In the genomic region with DNA sequence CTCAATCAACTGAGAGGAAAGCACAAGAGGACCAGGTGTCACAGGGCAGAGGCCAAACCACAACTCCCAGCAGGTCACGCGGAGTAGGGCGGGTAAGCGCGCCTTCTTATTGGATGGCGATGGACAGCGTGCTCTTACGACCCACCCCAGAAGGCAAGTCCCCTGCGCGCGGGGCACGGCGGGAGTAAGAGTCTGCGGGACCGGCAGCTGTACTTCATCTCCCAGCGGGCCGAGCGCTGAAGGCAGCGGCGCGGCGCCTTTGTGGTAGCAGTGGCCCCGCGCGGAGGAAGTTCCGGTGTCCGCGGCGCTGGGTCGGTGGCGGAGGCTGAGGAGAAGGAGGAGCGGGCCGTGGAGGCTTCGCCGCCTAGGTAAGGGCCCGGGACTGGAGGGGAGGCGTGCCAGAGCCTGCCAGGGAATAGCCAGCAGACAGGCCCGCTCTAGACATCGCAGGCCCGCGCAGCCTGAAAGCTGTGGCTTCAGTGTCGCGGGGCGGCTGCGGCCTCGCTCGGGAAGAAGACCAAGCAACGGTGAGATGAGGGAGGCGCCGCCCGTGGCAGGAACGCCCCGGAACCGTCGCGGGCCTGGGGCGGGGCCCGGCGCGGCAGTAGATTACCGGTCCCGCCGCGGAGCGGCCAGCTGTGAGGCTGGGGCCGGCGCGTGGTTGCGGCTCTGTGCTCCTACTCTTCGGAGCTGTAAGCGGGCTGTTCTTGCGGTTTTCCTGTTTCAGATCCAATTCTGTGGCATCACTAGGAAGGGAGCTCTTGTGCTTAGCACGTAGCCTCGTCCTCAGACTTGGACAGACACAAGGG, we compare ENCODE assay signal across 1 cellular context.
TF ChIP-seq lines count a peak whose summit lies in the region.

A gene with protein sequence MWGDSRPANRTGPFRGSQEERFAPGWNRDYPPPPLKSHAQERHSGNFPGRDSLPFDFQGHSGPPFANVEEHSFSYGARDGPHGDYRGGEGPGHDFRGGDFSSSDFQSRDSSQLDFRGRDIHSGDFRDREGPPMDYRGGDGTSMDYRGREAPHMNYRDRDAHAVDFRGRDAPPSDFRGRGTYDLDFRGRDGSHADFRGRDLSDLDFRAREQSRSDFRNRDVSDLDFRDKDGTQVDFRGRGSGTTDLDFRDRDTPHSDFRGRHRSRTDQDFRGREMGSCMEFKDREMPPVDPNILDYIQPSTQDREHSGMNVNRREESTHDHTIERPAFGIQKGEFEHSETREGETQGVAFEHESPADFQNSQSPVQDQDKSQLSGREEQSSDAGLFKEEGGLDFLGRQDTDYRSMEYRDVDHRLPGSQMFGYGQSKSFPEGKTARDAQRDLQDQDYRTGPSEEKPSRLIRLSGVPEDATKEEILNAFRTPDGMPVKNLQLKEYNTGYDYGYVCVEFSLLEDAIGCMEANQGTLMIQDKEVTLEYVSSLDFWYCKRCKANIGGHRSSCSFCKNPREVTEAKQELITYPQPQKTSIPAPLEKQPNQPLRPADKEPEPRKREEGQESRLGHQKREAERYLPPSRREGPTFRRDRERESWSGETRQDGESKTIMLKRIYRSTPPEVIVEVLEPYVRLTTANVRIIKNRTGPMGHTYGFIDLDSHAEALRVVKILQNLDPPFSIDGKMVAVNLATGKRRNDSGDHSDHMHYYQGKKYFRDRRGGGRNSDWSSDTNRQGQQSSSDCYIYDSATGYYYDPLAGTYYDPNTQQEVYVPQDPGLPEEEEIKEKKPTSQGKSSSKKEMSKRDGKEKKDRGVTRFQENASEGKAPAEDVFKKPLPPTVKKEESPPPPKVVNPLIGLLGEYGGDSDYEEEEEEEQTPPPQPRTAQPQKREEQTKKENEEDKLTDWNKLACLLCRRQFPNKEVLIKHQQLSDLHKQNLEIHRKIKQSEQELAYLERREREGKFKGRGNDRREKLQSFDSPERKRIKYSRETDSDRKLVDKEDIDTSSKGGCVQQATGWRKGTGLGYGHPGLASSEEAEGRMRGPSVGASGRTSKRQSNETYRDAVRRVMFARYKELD (plus strand): TSS at position 293 of the 809 bp plus-strand sequence. CDS start 22,492 bp downstream, outside the sequence.

TF ChIP-seq in HepG2, 621 proteins besides CTCF, POLR2A, EP300 and RAD21 (continued from another document and continues in another):
- TF ChIP-seq, protein P1, sequence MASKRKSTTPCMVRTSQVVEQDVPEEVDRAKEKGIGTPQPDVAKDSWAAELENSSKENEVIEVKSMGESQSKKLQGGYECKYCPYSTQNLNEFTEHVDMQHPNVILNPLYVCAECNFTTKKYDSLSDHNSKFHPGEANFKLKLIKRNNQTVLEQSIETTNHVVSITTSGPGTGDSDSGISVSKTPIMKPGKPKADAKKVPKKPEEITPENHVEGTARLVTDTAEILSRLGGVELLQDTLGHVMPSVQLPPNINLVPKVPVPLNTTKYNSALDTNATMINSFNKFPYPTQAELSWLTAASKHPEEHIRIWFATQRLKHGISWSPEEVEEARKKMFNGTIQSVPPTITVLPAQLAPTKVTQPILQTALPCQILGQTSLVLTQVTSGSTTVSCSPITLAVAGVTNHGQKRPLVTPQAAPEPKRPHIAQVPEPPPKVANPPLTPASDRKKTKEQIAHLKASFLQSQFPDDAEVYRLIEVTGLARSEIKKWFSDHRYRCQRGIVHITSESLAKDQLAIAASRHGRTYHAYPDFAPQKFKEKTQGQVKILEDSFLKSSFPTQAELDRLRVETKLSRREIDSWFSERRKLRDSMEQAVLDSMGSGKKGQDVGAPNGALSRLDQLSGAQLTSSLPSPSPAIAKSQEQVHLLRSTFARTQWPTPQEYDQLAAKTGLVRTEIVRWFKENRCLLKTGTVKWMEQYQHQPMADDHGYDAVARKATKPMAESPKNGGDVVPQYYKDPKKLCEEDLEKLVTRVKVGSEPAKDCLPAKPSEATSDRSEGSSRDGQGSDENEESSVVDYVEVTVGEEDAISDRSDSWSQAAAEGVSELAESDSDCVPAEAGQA (IDR thresholded peaks at IDR 0.05; ENCODE audit: low read depth): peak; percentile 69; the same call in 1 of the 2 replicates
- TF ChIP-seq, protein P1 (CRISPR knock-in tag; IDR thresholded peaks at IDR 0.05; ENCODE audit: borderline replicate concordance): 0 out of 2 replicates have a peak, but pooled peaks have one; percentile 80
- TF ChIP-seq ZNF260 (CRISPR knock-in tag; IDR thresholded peaks at IDR 0.05; ENCODE audit: borderline replicate concordance, low read depth) (no peak), TGIF2 (CRISPR knock-in tag; IDR thresholded peaks at IDR 0.05) (peak; percentile 37; the same call in 1 of the 2 replicates), MZF1 (CRISPR knock-in tag; IDR thresholded peaks at IDR 0.05; ENCODE audit: borderline replicate concordance) (no peak), GABPB1 (CRISPR knock-in tag; IDR thresholded peaks at IDR 0.05) (peak; percentile 97), ZNF703 (CRISPR knock-in tag; IDR thresholded peaks at IDR 0.05; ENCODE audit: borderline replicate concordance) (no peak; the same call in 1 of the 2 replicates), MEIS2 (CRISPR knock-in tag; IDR thresholded peaks at IDR 0.05) (no peak; the same call in 1 of the 2 replicates), CBX1 (IDR thresholded peaks at IDR 0.05; ENCODE audit: low read depth) (no peak), HDAC1 (CRISPR knock-in tag; IDR thresholded peaks at IDR 0.05) (peak; percentile 92), ARNT2 (CRISPR knock-in tag; IDR thresholded peaks at IDR 0.05; ENCODE audit: low read depth) (peak; percentile 82), TEAD2 (CRISPR knock-in tag; IDR thresholded peaks at IDR 0.05) (0 out of 2 replicates have a peak, but pooled peaks have one; percentile 24), IKZF1 (IDR thresholded peaks at IDR 0.05) (no peak), ARID2 (CRISPR knock-in tag; IDR thresholded peaks at IDR 0.05; ENCODE audit: borderline replicate concordance) (no peak), POLR2AphosphoS2 (IDR thresholded peaks at IDR 0.05; ENCODE audit: low read depth, low read length) (no peak), MAF1 (CRISPR knock-in tag; IDR thresholded peaks at IDR 0.05; ENCODE audit: borderline replicate concordance) (peak; percentile 88; the same call in 1 of the 2 replicates), FOSL1 (CRISPR knock-in tag; IDR thresholded peaks at IDR 0.05; ENCODE audit: borderline replicate concordance) (no peak; the same call in 1 of the 2 replicates), ZNF468 (CRISPR knock-in tag; IDR thresholded peaks at IDR 0.05) (0 out of 2 replicates have a peak, but pooled peaks have one; percentile 30), MTF2 (CRISPR knock-in tag; IDR thresholded peaks at IDR 0.05; ENCODE audit: borderline replicate concordance) (peak; percentile 81; the same call in 1 of the 2 replicates), HDAC2 (CRISPR knock-in tag; IDR thresholded peaks at IDR 0.05) (peak; percentile 55), KMT2A (CRISPR knock-in tag; IDR thresholded peaks at IDR 0.05) (peak; percentile 82), ZNF563 (CRISPR knock-in tag; IDR thresholded peaks at IDR 0.05) (peak; percentile 85; the same call in 1 of the 2 replicates), ZNF883 (CRISPR knock-in tag; IDR thresholded peaks at IDR 0.05; ENCODE audit: not compliant biosample characterization) (peak; percentile 3), ZNF382 (CRISPR knock-in tag; IDR thresholded peaks at IDR 0.05; ENCODE audit: borderline replicate concordance) (no peak), FIP1L1 (IDR thresholded peaks at IDR 0.05; ENCODE audit: borderline replicate concordance, insufficient read depth, low read depth, low read length) (no peak)
- TF ChIP-seq, protein P2, sequence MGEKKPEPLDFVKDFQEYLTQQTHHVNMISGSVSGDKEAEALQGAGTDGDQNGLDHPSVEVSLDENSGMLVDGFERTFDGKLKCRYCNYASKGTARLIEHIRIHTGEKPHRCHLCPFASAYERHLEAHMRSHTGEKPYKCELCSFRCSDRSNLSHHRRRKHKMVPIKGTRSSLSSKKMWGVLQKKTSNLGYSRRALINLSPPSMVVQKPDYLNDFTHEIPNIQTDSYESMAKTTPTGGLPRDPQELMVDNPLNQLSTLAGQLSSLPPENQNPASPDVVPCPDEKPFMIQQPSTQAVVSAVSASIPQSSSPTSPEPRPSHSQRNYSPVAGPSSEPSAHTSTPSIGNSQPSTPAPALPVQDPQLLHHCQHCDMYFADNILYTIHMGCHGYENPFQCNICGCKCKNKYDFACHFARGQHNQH (CRISPR knock-in tag; IDR thresholded peaks at IDR 0.05): peak; percentile 86
- TF ChIP-seq, protein P3, sequence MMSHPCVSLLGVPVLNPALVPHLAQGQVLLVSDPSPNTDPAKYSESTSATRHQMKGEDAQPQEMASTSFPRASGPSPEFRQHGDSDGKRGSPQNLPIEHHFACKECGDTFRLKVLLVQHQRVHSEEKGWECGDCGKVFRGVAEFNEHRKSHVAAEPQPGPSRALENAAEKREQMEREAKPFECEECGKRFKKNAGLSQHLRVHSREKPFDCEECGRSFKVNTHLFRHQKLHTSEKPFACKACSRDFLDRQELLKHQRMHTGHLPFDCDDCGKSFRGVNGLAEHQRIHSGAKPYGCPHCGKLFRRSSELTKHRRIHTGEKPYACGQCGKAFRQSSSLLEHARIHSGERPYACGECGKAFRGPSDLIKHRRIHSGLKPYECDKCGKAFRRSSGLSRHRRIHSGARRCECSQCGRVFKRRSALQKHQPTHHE (CRISPR knock-in tag; IDR thresholded peaks at IDR 0.05; ENCODE audit: borderline replicate concordance): no peak; the same call in 1 of the 2 replicates
- TF ChIP-seq, protein P4, sequence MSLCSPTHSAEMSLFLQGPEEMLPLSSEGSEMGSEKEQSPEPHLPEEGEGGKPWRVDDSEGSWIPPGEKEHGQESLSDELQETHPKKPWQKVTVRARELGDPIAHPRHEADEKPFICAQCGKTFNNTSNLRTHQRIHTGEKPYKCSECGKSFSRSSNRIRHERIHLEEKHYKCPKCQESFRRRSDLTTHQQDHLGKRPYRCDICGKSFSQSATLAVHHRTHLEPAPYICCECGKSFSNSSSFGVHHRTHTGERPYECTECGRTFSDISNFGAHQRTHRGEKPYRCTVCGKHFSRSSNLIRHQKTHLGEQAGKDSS (CRISPR knock-in tag; IDR thresholded peaks at IDR 0.05; ENCODE audit: borderline replicate concordance, low read depth): no peak
- TF ChIP-seq, protein P5, sequence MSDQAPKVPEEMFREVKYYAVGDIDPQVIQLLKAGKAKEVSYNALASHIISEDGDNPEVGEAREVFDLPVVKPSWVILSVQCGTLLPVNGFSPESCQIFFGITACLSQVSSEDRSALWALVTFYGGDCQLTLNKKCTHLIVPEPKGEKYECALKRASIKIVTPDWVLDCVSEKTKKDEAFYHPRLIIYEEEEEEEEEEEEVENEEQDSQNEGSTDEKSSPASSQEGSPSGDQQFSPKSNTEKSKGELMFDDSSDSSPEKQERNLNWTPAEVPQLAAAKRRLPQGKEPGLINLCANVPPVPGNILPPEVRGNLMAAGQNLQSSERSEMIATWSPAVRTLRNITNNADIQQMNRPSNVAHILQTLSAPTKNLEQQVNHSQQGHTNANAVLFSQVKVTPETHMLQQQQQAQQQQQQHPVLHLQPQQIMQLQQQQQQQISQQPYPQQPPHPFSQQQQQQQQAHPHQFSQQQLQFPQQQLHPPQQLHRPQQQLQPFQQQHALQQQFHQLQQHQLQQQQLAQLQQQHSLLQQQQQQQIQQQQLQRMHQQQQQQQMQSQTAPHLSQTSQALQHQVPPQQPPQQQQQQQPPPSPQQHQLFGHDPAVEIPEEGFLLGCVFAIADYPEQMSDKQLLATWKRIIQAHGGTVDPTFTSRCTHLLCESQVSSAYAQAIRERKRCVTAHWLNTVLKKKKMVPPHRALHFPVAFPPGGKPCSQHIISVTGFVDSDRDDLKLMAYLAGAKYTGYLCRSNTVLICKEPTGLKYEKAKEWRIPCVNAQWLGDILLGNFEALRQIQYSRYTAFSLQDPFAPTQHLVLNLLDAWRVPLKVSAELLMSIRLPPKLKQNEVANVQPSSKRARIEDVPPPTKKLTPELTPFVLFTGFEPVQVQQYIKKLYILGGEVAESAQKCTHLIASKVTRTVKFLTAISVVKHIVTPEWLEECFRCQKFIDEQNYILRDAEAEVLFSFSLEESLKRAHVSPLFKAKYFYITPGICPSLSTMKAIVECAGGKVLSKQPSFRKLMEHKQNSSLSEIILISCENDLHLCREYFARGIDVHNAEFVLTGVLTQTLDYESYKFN (CRISPR knock-in tag; conservative IDR thresholded peaks at IDR 0.05): peak; percentile 57
- TF ChIP-seq, protein P6, sequence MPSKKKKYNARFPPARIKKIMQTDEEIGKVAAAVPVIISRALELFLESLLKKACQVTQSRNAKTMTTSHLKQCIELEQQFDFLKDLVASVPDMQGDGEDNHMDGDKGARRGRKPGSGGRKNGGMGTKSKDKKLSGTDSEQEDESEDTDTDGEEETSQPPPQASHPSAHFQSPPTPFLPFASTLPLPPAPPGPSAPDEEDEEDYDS (CRISPR knock-in tag; IDR thresholded peaks at IDR 0.05): peak; percentile 58; the same call in 1 of the 2 replicates
- TF ChIP-seq, protein P7, sequence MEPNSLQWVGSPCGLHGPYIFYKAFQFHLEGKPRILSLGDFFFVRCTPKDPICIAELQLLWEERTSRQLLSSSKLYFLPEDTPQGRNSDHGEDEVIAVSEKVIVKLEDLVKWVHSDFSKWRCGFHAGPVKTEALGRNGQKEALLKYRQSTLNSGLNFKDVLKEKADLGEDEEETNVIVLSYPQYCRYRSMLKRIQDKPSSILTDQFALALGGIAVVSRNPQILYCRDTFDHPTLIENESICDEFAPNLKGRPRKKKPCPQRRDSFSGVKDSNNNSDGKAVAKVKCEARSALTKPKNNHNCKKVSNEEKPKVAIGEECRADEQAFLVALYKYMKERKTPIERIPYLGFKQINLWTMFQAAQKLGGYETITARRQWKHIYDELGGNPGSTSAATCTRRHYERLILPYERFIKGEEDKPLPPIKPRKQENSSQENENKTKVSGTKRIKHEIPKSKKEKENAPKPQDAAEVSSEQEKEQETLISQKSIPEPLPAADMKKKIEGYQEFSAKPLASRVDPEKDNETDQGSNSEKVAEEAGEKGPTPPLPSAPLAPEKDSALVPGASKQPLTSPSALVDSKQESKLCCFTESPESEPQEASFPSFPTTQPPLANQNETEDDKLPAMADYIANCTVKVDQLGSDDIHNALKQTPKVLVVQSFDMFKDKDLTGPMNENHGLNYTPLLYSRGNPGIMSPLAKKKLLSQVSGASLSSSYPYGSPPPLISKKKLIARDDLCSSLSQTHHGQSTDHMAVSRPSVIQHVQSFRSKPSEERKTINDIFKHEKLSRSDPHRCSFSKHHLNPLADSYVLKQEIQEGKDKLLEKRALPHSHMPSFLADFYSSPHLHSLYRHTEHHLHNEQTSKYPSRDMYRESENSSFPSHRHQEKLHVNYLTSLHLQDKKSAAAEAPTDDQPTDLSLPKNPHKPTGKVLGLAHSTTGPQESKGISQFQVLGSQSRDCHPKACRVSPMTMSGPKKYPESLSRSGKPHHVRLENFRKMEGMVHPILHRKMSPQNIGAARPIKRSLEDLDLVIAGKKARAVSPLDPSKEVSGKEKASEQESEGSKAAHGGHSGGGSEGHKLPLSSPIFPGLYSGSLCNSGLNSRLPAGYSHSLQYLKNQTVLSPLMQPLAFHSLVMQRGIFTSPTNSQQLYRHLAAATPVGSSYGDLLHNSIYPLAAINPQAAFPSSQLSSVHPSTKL (CRISPR knock-in tag; IDR thresholded peaks at IDR 0.05): no peak
